In the genomic region with DNA sequence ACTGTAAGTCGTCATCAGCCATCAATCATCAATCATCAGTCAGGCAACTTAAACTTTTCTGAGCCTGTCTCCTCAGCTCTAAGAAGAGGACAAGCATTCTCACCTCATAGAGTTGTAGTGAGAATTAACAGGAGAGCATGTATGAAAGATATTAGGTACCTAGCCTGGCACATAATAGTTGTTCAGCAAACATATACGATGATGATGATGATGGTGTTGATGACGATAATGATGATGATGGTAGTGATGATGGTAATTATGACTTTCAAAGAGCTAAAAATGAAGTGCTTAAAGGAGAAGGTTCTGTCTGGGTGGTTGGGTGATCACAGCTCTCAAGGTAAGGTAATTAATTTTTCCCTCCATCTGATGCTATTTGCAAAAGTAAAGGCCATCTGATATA, we compare ENCODE assay signal across 9 cellular contexts. TPM values are rescaled to one million over a fixed set of nuclear protein-coding genes. Genes with fewer than 3 reads are reported as not detected.
"Had no signal": no experiment of that assay in that cellular context is flagged by ENCODE, and none has a peak within 500 bp of the region (broad histone marks: within the 10 kb centered on the region; RNA-seq: fewer than 3 reads in every experiment).

No MANE protein-coding gene starts in this region.

- FAIRE-seq: H1, H54, K562 had no signal

- H3K4me3 ChIP-seq: GM23338, K562 had no signal

- ATAC-seq: GM23338, K562 had no signal

- H3K27ac ChIP-seq: HL-60 had no signal

- H3K27ac Mint-ChIP-seq: GM23338, H9, HFFc6 had no signal

- H2AFZ ChIP-seq: GM23338 had no signal

- H3K9me3 Mint-ChIP-seq: H9, HFFc6 had no signal

- H3K4me2 ChIP-seq: GM23338 had no signal

- DNase-seq: H9, HCEC 1CT, HFFc6, IMR-90 had no signal

- H3K4me3 Mint-ChIP-seq: GM23338, H9, HFFc6 had no signal

RNA-seq across cellular contexts. Expression of a gene that starts 55.1 kb away (rescaled TPM):
- total RNA-seq: IMR-90 had no signal
- polyA plus RNA-seq: IMR-90 had no signal
